In genomic region chr11:2109541-2110019, GRCh38 we compare ENCODE assay signal across 19 cellular contexts. TPM values are rescaled to one million over a fixed set of nuclear protein-coding genes. Genes with fewer than 3 reads are reported as not detected.
DNase-seq lines count a peak whose midpoint lies in the region; ATAC-seq and TF ChIP-seq lines count a peak whose summit lies in the region.
"Had no signal": no experiment of that assay in that cellular context is flagged by ENCODE, and none has a peak within 500 bp of the region (broad histone marks: within the 10 kb centered on the region; RNA-seq: fewer than 3 reads in every experiment).

No MANE protein-coding gene starts in this region.

- no peaks in the 10 kb centered on the region for H3K9me3 Mint-ChIP-seq in effector memory CD8-positive, alpha-beta T cell
- H3K9me3 Mint-ChIP-seq: activated naive CD4-positive, alpha-beta T cell treated with anti-CD3 and anti-CD28 coated beads, Interleukin-2, amount 50 U/mL, for 72 hours; IgD-negative memory B cell had no signal

- TF ChIP-seq CTCF in Loucy (conservative IDR thresholded peaks at IDR 0.05; ENCODE audit: low read length) (no peak), sigmoid colon (IDR thresholded peaks at IDR 0.05) (no peak)

- H3K4me1 Mint-ChIP-seq in effector memory CD8-positive, alpha-beta T cell (ENCODE audit: low read depth in 2 of 2), result no peaks in the 10 kb centered on the region
- H3K4me1 Mint-ChIP-seq: IgD-negative memory B cell had no signal

- peaks cover 3% of the 10 kb centered on the region for H3K36me3 Mint-ChIP-seq in effector memory CD8-positive, alpha-beta T cell (ENCODE audit: insufficient read depth)
- H3K36me3 Mint-ChIP-seq: activated naive CD4-positive, alpha-beta T cell treated with anti-CD3 and anti-CD28 coated beads, Interleukin-2, amount 50 U/mL, for 72 hours; IgD-negative memory B cell had no signal

- no peak for TF ChIP-seq EP300 in sigmoid colon (IDR thresholded peaks at IDR 0.05)

- no peaks in the 10 kb centered on the region for H3K9me2 ChIP-seq in Loucy (replicated peaks; ENCODE audit: low read depth, low read length)

- H3K9me3 ChIP-seq in Loucy (ENCODE audit: insufficient read depth, low read depth, low read length) (no peaks in the 10 kb centered on the region), sigmoid colon (no peaks in the 10 kb centered on the region)
- H3K9me3 ChIP-seq: BE2C had no signal

- no peak overlapping the region for H3K9ac ChIP-seq in Loucy (ENCODE audit: low read depth, low read length, poor library complexity, severe bottlenecking)

- H2AFZ ChIP-seq in Loucy (ENCODE audit: low read length), result peak overlapping the region; percentile 44; the same call in 1 of the 2 replicates

- H3K36me3 ChIP-seq in Loucy (ENCODE audit: insufficient read depth, low read length) (no peaks in the 10 kb centered on the region), sigmoid colon (no peaks in the 10 kb centered on the region)
- H3K36me3 ChIP-seq: BE2C, SJSA1 had no signal

- H4K20me1 ChIP-seq in Loucy (ENCODE audit: insufficient read depth, low read length, poor library complexity, severe bottlenecking), result no peaks in the 10 kb centered on the region

- H3K27me3 Mint-ChIP-seq in effector memory CD8-positive, alpha-beta T cell, result peaks cover 21 to 25% of the 10 kb centered on the region in 2 donors

- H3K27ac Mint-ChIP-seq in effector memory CD8-positive, alpha-beta T cell, result no peak overlapping the region
- H3K27ac Mint-ChIP-seq: activated naive CD4-positive, alpha-beta T cell treated with anti-CD3 and anti-CD28 coated beads, Interleukin-2, amount 50 U/mL, for 72 hours; IgD-negative memory B cell had no signal

- 23 to 65% methylated on average over 14 of the region's 14 CpGs for WGBS in sigmoid colon, 2 donors

- H3K4me3 Mint-ChIP-seq in effector memory CD8-positive, alpha-beta T cell, result no peak overlapping the region
- H3K4me3 Mint-ChIP-seq: IgD-negative memory B cell had no signal

- no peak for ATAC-seq in effector memory CD8-positive, alpha-beta T cell (replicated peaks)
- ATAC-seq: activated naive CD4-positive, alpha-beta T cell treated with anti-CD3 and anti-CD28 coated beads, Interleukin-2, amount 50 U/mL, for 72 hours had no signal

- H3K4me1 ChIP-seq in Loucy (ENCODE audit: insufficient read depth, low read length, poor library complexity, severe bottlenecking), result no peaks in the 10 kb centered on the region
- H3K4me1 ChIP-seq in sigmoid colon, result no peaks in the 10 kb centered on the region
- H3K4me1 ChIP-seq: BE2C, SJSA1 had no signal

- DNase-seq in dermis blood vessel endothelial cell (peak; percentile 88), iris pigment epithelial cell (ENCODE audit: low read depth) (peak; percentile 41), pulmonary artery endothelial cell (ENCODE audit: low read depth, low spot score) (peak; percentile 51), sigmoid colon (no peak), NCI-H1105 treated with DMSO at 0.1 percent for 48 hours (lab: John Stamatoyannopoulos, UW) (no peak)
- no peak for DNase-seq in effector memory CD8-positive, alpha-beta T cell
- DNase-seq in stimulated activated CD4-positive, alpha-beta T cell treated with anti-CD3 and anti-CD28 coated beads, Interleukin-15, amount 100 ng/mL, for 24 hours, result no peak
- DNase-seq: activated CD4-positive, alpha-beta T cell treated with anti-CD3 and anti-CD28 coated beads for 48 hours; BE2C; DMS153; effector memory CD4-positive, alpha-beta T cell; NCI-H1092; NCI-H2227 treated with DMSO at 0.1 percent for 48 hours; T-helper 9 cell had no signal

- no peak overlapping the region for H3K4me3 ChIP-seq in Loucy (ENCODE audit: low read length, poor library complexity, severe bottlenecking)
- no peak overlapping the region for H3K4me3 ChIP-seq in sigmoid colon
- H3K4me3 ChIP-seq: SJSA1 had no signal

- no peak overlapping the region for H3K4me2 ChIP-seq in Loucy (ENCODE audit: low read depth, low read length, poor library complexity, severe bottlenecking)

- H3K79me2 ChIP-seq in Loucy (ENCODE audit: insufficient read depth, low read length), result no peaks in the 10 kb centered on the region

- H3K27me3 ChIP-seq in Loucy (ENCODE audit: insufficient read depth, low read length, poor library complexity, severe bottlenecking), result no peaks in the 10 kb centered on the region
- H3K27me3 ChIP-seq in sigmoid colon, result peaks cover 0 to 9% (median 0%) of the 10 kb centered on the region in 3 donors
- H3K27me3 ChIP-seq: BE2C, SJSA1 had no signal

- no peak for TF ChIP-seq POLR2A in sigmoid colon (IDR thresholded peaks at IDR 0.05)

- H3K27ac ChIP-seq in sigmoid colon, result no peak overlapping the region
- H3K27ac ChIP-seq: SJSA1 had no signal

- H3F3A ChIP-seq in Loucy (ENCODE audit: low read depth), result no peaks in the 10 kb centered on the region

- intact Hi-C loops in sigmoid colon (cut with DNase I), result no loop called here

RNA-seq across cellular contexts. Expression of gene IGF2, which starts 29.6 kb away (rescaled TPM):
- total RNA-seq in dermis blood vessel endothelial cell, result 3.5 and 11.2 TPM in 2 replicates
- 0.28 and 3.0 TPM in 2 replicates for total RNA-seq in pulmonary artery endothelial cell
- total RNA-seq in sigmoid colon, result 10 to 100 TPM; 13.9 to 63.1 (median 27.0) TPM
- polyA plus RNA-seq in sigmoid colon, result 1 to 10 TPM; 1.6 to 7.8 (median 2.4) TPM
- polyA plus RNA-seq: IgD-negative memory B cell had no signal

RNA-seq across cellular contexts. Expression of gene INS, which starts 51.4 kb away (rescaled TPM):
- not detected in 2 replicates for total RNA-seq in dermis blood vessel endothelial cell
- not detected in 2 replicates for total RNA-seq in pulmonary artery endothelial cell
- total RNA-seq in sigmoid colon, result not detected
- 10 to 100 TPM in 1 of 3 donors, under 1 TPM in 1, not detected in 1; 0.73 to 51.7 TPM for polyA plus RNA-seq in sigmoid colon
- total RNA-seq: activated naive CD4-positive, alpha-beta T cell treated with anti-CD3 and anti-CD28 coated beads, Interleukin-2, amount 50 U/mL, for 72 hours; SJSA1; subcutaneous adipose tissue had no signal
- polyA plus RNA-seq: IgD-negative memory B cell had no signal

Comparison
In these comparisons a context has a peak if more than half of its experiments do, and no peak if none do; other contexts are left out.
1. DNase-seq: peak in dermis blood vessel endothelial cell (single experiment), iris pigment epithelial cell (single experiment) and pulmonary artery endothelial cell (single experiment); none in sigmoid colon (single experiment), NCI-H1105 treated with DMSO at 0.1 percent for 48 hours (single experiment), effector memory CD8-positive, alpha-beta T cell (0 of 3) and stimulated activated CD4-positive, alpha-beta T cell treated with anti-CD3 and anti-CD28 coated beads, Interleukin-15, amount 100 ng/mL, for 24 hours (single experiment).